Comparison of ENCODE assay signal across 16 cellular contexts in the genomic region with DNA sequence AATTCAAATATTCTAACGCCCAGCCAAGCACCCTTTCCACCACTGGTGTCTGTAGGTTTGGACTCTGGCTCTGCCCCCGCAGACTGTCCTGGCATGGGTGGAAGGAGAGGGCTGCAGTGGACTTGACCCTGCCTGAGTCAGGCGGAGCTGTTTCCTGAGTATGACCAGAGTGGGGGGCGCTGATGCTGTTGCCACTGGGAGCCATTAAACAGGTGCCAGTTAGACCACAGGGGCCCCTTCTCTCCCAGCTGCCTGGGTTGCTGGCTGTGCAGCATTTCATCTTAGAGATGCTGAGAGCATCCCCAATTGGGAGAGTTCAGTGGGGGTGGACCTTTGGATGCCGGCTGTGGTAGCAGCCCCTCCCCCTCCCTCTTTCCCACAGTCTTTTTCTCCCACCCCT.
DNase-seq lines count a peak whose midpoint lies in the region; ATAC-seq and TF ChIP-seq lines count a peak whose summit lies in the region.
"Had no signal": no experiment of that assay in that cellular context is flagged by ENCODE, and none has a peak within 500 bp of the region (broad histone marks: within the 10 kb centered on the region; RNA-seq: fewer than 3 reads in every experiment).

No MANE protein-coding gene starts in this region.

- DNase-seq in chondrocyte (ENCODE audit: low spot score) (peak; percentile 48), esophagus muscularis mucosa (ENCODE audit: extremely low spot score) (peak; percentile 77), sciatic nerve (ENCODE audit: low spot score) (peak; percentile 22), cardiac septum (ENCODE audit: low spot score) (no peak), NCI-H510A treated with DMSO at 0.1 percent for 48 hours (lab: John Stamatoyannopoulos, UW) (no peak)
- DNase-seq: ACHN; C1 segment of cervical spinal cord; CD4-positive, CD25-positive, alpha-beta regulatory T cell; CD8-positive, alpha-beta memory T cell; COR-L47; DMS 273 treated with DMSO at 0.1 percent for 48 hours; DMS53; GOT3; H7 had no signal

- WGBS in esophagus muscularis mucosa: 68% methylated on average over 5 of the region's 5 CpGs

- H3K27ac ChIP-seq in esophagus muscularis mucosa (replicated peaks in 1 of 4): no peak overlapping the region

- H3K36me3 ChIP-seq in esophagus muscularis mucosa: no peaks in the 10 kb centered on the region
- H3K36me3 ChIP-seq: BE2C had no signal

- no peaks in the 10 kb centered on the region for H3K4me1 ChIP-seq in esophagus muscularis mucosa
- H3K4me1 ChIP-seq: BE2C had no signal

- no peak overlapping the region for H3K4me3 ChIP-seq in esophagus muscularis mucosa

- peaks cover 0 to 25% (median 3%) of the 10 kb centered on the region in 4 donors for H3K27me3 ChIP-seq in esophagus muscularis mucosa
- H3K27me3 ChIP-seq: BE2C had no signal

- no peak for TF ChIP-seq POLR2A in esophagus muscularis mucosa (IDR thresholded peaks at IDR 0.05; ENCODE audit: low read depth)

- H3K9me3 Mint-ChIP-seq in chondrocyte (ENCODE audit: low read depth): no peaks in the 10 kb centered on the region

- no peak overlapping the region for H3K4me3 Mint-ChIP-seq in chondrocyte (ENCODE audit: unreplicated experiment)
- H3K4me3 Mint-ChIP-seq: CD4-positive, CD25-positive, alpha-beta regulatory T cell; CD8-positive, alpha-beta memory T cell had no signal

- TF ChIP-seq EP300 in esophagus muscularis mucosa (IDR thresholded peaks at IDR 0.05): no peak

- no peak for TF ChIP-seq CTCF in chondrocyte (IDR thresholded peaks at IDR 0.05)
- no peak for TF ChIP-seq CTCF in esophagus muscularis mucosa (IDR thresholded peaks at IDR 0.05)

- H3K36me3 Mint-ChIP-seq in chondrocyte (ENCODE audit: low read depth): no peaks in the 10 kb centered on the region
- H3K36me3 Mint-ChIP-seq: CD4-positive, CD25-positive, alpha-beta regulatory T cell had no signal

- H3K9me3 ChIP-seq in esophagus muscularis mucosa: no peaks in the 10 kb centered on the region
- H3K9me3 ChIP-seq: BE2C had no signal

- ATAC-seq in sciatic nerve (no peak), GM21381 (IDR thresholded peaks at IDR 0.05; ENCODE audit: unreplicated experiment) (no peak)

- H3K27ac Mint-ChIP-seq in chondrocyte (ENCODE audit: unreplicated experiment): no peak overlapping the region
- H3K27ac Mint-ChIP-seq: CD4-positive, CD25-positive, alpha-beta regulatory T cell; CD8-positive, alpha-beta memory T cell had no signal

- H3K27me3 Mint-ChIP-seq in chondrocyte (ENCODE audit: low read depth): peaks cover 23% of the 10 kb centered on the region
- H3K27me3 Mint-ChIP-seq: CD4-positive, CD25-positive, alpha-beta regulatory T cell had no signal

- no peaks in the 10 kb centered on the region for H3K4me1 Mint-ChIP-seq in chondrocyte (ENCODE audit: low read depth)
- H3K4me1 Mint-ChIP-seq: CD4-positive, CD25-positive, alpha-beta regulatory T cell had no signal

- intact Hi-C loops in esophagus muscularis mucosa (cut with DNase I) (no loop called here), sciatic nerve (cut with DNase I) (no loop called here), cardiac septum (cut with DNase I) (no loop called here)

Comparison
In these comparisons a context has a peak if more than half of its experiments do, and no peak if none do; other contexts are left out.
1. DNase-seq: peak in chondrocyte (single experiment), esophagus muscularis mucosa (single experiment) and sciatic nerve (single experiment); none in cardiac septum (single experiment) and NCI-H510A treated with DMSO at 0.1 percent for 48 hours (single experiment).